Comparison of ENCODE assay signal across 10 cellular contexts in genomic region chr6:78629154-78629721, GRCh38.
DNase-seq lines count a peak whose midpoint lies in the region; ATAC-seq, FAIRE-seq and TF ChIP-seq lines count a peak whose summit lies in the region.
"Had no signal": no experiment of that assay in that cellular context is flagged by ENCODE, and none has a peak within 500 bp of the region (broad histone marks: within the 10 kb centered on the region; RNA-seq: fewer than 3 reads in every experiment).

No MANE protein-coding gene starts in this region.

- ATAC-seq in right cardiac atrium (peak; percentile 59 to 62), GM19455 (IDR thresholded peaks at IDR 0.05; ENCODE audit: unreplicated experiment) (no peak), GM21529 (IDR thresholded peaks at IDR 0.05; ENCODE audit: unreplicated experiment) (no peak)

- no peaks in the 10 kb centered on the region for H3K9me3 ChIP-seq in right cardiac atrium (ENCODE audit: control insufficient read depth, low read length)

- TF ChIP-seq CTCF in retinal pigment epithelial cell (conservative IDR thresholded peaks at IDR 0.05; ENCODE audit: low read depth, low read length) = no peak

- no peak overlapping the region for H3K27ac ChIP-seq in right cardiac atrium (ENCODE audit: low read length)

- H3K27me3 ChIP-seq in right cardiac atrium (ENCODE audit: control insufficient read depth, insufficient read depth) = no peaks in the 10 kb centered on the region

- intact Hi-C loops in right cardiac atrium (cut with DNase I) = no loop called here

- FAIRE-seq in GM19239 (lab: Jason Lieb, UNC) = no peak

- no peaks in the 10 kb centered on the region for H3K4me1 ChIP-seq in right cardiac atrium (ENCODE audit: control insufficient read depth, insufficient read depth, low read length)

- DNase-seq in EH (ENCODE audit: low read depth) = peak; percentile 48
- DNase-seq in anterior cingulate cortex (lab: John Stamatoyannopoulos, UW) = peak in 31 of 58 donors; percentile 0 to 43 (median 7)
- peak in 2 of 3 donors; percentile 42 to 49 for DNase-seq in right cardiac atrium
- DNase-seq in retinal pigment epithelial cell (ENCODE audit: low read depth) = no peak
- DNase-seq in cerebellar nuclear complex (lab: John Stamatoyannopoulos, UW) = no peak
- DNase-seq in GM19239 (ENCODE audit: insufficient read length, low spot score) = no peak
- DNase-seq: activated gamma-delta T cell; stimulated activated CD4-positive, alpha-beta T cell treated with anti-CD3 and anti-CD28 coated beads, Interleukin-2, amount 100 ng/mL, for 48 hours had no signal

- WGBS in right cardiac atrium = 21% methylated on average over 27 of the region's 27 CpGs

- H3K4me3 ChIP-seq in right cardiac atrium (ENCODE audit: low read length) = peak overlapping the region; percentile 24
- peak overlapping the region; percentile 46 for H3K4me3 ChIP-seq in retinal pigment epithelial cell (ENCODE audit: low read length)

Comparison
In these comparisons a context has a peak if more than half of its experiments do, and no peak if none do; other contexts are left out.
1. DNase-seq: peak in EH (single experiment), anterior cingulate cortex (31 of 58) and right cardiac atrium (2 of 3); none in retinal pigment epithelial cell (single experiment), cerebellar nuclear complex (0 of 2) and GM19239 (single experiment).
2. ATAC-seq: peak in right cardiac atrium (2 of 2); none in GM19455 (single experiment) and GM21529 (single experiment).